ENCODE assay signal across 3 cellular contexts in the genomic region with DNA sequence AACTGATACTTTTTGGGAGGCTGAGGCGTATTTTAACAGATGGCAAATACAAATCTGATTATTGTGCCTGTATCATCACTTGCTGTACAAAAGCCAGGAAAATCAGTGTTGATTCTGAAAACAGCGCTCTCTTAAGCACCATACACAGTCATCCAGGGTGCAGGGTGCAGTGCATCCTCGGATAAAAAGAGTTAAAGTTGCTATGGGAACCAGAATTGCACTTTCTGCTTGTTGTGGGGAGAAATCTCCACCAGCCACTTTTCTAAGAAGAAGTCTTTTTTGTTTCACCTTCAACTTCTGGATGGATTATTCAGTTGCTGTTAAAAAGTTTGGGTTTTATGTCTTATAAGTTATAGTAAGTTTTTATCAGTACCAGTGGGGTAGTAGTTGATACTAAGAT.
TF ChIP-seq lines count a peak whose summit lies in the region.

No MANE protein-coding gene starts in this region.

TF ChIP-seq in A549, 52 proteins besides CTCF, POLR2A, EP300 and RAD21 (continued from another document):
- TF ChIP-seq REST (IDR thresholded peaks at IDR 0.05) (no peak), CHD2 (IDR thresholded peaks at IDR 0.05; ENCODE audit: low read length, partially characterized antibody) (no peak), CBX8 (IDR thresholded peaks at IDR 0.05) (no peak), PBX3 (IDR thresholded peaks at IDR 0.05) (no peak), RARB (CRISPR knock-in tag; IDR thresholded peaks at IDR 0.05) (no peak), HDAC2 (IDR thresholded peaks at IDR 0.05) (no peak), CBX2 (IDR thresholded peaks at IDR 0.05; ENCODE audit: borderline replicate concordance, low read depth) (no peak), FOSB (CRISPR knock-in tag; IDR thresholded peaks at IDR 0.05) (no peak), SREBF2 (IDR thresholded peaks at IDR 0.05) (no peak), SMC3 (IDR thresholded peaks at IDR 0.05) (no peak), HES2 (IDR thresholded peaks at IDR 0.05) (no peak), EHMT2 (IDR thresholded peaks at IDR 0.05; ENCODE audit: low read depth) (no peak), CHD4 (IDR thresholded peaks at IDR 0.05; ENCODE audit: borderline replicate concordance) (no peak), KDM5A (IDR thresholded peaks at IDR 0.05) (no peak), GATA3 (IDR thresholded peaks at IDR 0.05; ENCODE audit: borderline replicate concordance) (no peak), KDM1A (IDR thresholded peaks at IDR 0.05; ENCODE audit: low read depth) (no peak), CEBPB (IDR thresholded peaks at IDR 0.05) (no peak), FOSL2 (IDR thresholded peaks at IDR 0.05) (no peak), FOSL2 (CRISPR knock-in tag; IDR thresholded peaks at IDR 0.05) (no peak)

TF ChIP-seq in IMR-90, 13 proteins besides CTCF, POLR2A, EP300 and RAD21 (continued from another document):
- TF ChIP-seq CEBPB (IDR thresholded peaks at IDR 0.05; ENCODE audit: low read depth, low read length) (no peak), MAZ (IDR thresholded peaks at IDR 0.05; ENCODE audit: borderline replicate concordance, low read depth, low read length) (no peak), RCOR1 (IDR thresholded peaks at IDR 0.05; ENCODE audit: insufficient replicate concordance, low read length) (no peak), CHD1 (IDR thresholded peaks at IDR 0.05; ENCODE audit: low read depth, low read length) (no peak)

TF ChIP-seq in neural cell, 6 proteins besides CTCF, POLR2A, EP300 and RAD21 (continued from another document):
- TF ChIP-seq SMC3 (conservative IDR thresholded peaks at IDR 0.05; ENCODE audit: poor library complexity) = no peak
- TF ChIP-seq MXI1 (conservative IDR thresholded peaks at IDR 0.05; ENCODE audit: poor library complexity, severe bottlenecking) = no peak
- TF ChIP-seq REST (IDR thresholded peaks at IDR 0.05; ENCODE audit: borderline replicate concordance) = no peak
